In genomic region chr5:113147088-113147487, GRCh38 we compare ENCODE assay signal across 17 cellular contexts.
DNase-seq lines count a peak whose midpoint lies in the region; ATAC-seq and TF ChIP-seq lines count a peak whose summit lies in the region.
"Had no signal": no experiment of that assay in that cellular context is flagged by ENCODE, and none has a peak within 500 bp of the region (broad histone marks: within the 10 kb centered on the region; RNA-seq: fewer than 3 reads in every experiment).

No MANE protein-coding gene starts in this region.

- no peaks in the 10 kb centered on the region for H3K9me3 ChIP-seq in mesenchymal stem cell (ENCODE audit: control insufficient read depth, low read length)
- no peaks in the 10 kb centered on the region for H3K9me3 ChIP-seq in gastroesophageal sphincter
- no peaks in the 10 kb centered on the region for H3K9me3 ChIP-seq in testis
- H3K9me3 ChIP-seq: BLaER1 treated with 17β-estradiol and CSF1 and Interleukin-3, amounts not matched to agents 10 nM and 100 nM; colonic mucosa; lower lobe of right lung; pancreas had no signal

- H4K91ac ChIP-seq in mesenchymal stem cell (ENCODE audit: low read length): no peak overlapping the region

- no peak overlapping the region for H3K14ac ChIP-seq in mesenchymal stem cell (ENCODE audit: low read length in 2 of 2)

- peak; percentile 76 for DNase-seq in AG08395 (ENCODE audit: low spot score)
- DNase-seq in HFFc6: peak; percentile 78
- peak; percentile 79 for DNase-seq in brain microvascular endothelial cell
- peak; percentile 95 for DNase-seq in mesenchymal stem cell
- no peak for DNase-seq in activated CD4-positive, alpha-beta T cell treated with anti-CD3 and anti-CD28 coated beads, Interleukin-2, amount 10 ng/mL, durations not matched to agents 24 days and 14 days
- DNase-seq in activated CD4-positive, CD25-positive, alpha-beta regulatory T cell (lab: John Stamatoyannopoulos, UW): no peak
- no peak for DNase-seq in testis
- DNase-seq: activated CD4-positive, alpha-beta memory T cell treated with anti-CD3 and anti-CD28 coated beads for 36 hours; activated naive CD4-positive, alpha-beta T cell treated with anti-CD3 and anti-CD28 coated beads, Interleukin-2, amount 10 ng/mL, durations not matched to agents 7 days and 5 days; colonic mucosa; lower lobe of right lung; pancreas; stimulated activated CD4-positive, alpha-beta T cell treated with anti-CD3 and anti-CD28 coated beads, Interleukin-4, amount 100 ng/mL, for 24 hours; stimulated activated naive CD4-positive, alpha-beta T cell had no signal

- TF ChIP-seq CTCF in HFFc6 (IDR thresholded peaks at IDR 0.05) (no peak), brain microvascular endothelial cell (IDR thresholded peaks at IDR 0.05; ENCODE audit: low read depth, low read length, missing control alignments) (no peak), gastroesophageal sphincter (IDR thresholded peaks at IDR 0.05) (no peak), testis (IDR thresholded peaks at IDR 0.05) (no peak)

- peaks cover 13% of the 10 kb centered on the region for H3K79me1 ChIP-seq in mesenchymal stem cell (replicated peaks; ENCODE audit: low read length, poor library complexity, severe bottlenecking)

- no peak for TF ChIP-seq EP300 in gastroesophageal sphincter (IDR thresholded peaks at IDR 0.05)

- no peak overlapping the region for H3K23ac ChIP-seq in mesenchymal stem cell (ENCODE audit: low read length in 2 of 2)

- no peak overlapping the region for H2BK120ac ChIP-seq in mesenchymal stem cell (ENCODE audit: low read depth, low read length)

- H3K4me1 Mint-ChIP-seq in HFFc6 (ENCODE audit: low read depth): peaks cover 39% of the 10 kb centered on the region
- no peaks in the 10 kb centered on the region for H3K4me1 Mint-ChIP-seq in activated CD4-positive, alpha-beta T cell treated with anti-CD3 and anti-CD28 coated beads, Interleukin-2, amount 10 ng/mL, durations not matched to agents 24 days and 14 days
- H3K4me1 Mint-ChIP-seq: activated naive CD4-positive, alpha-beta T cell treated with anti-CD3 and anti-CD28 coated beads, Interleukin-2, amount 10 ng/mL, durations not matched to agents 7 days and 5 days had no signal

- no peak overlapping the region for H2BK5ac ChIP-seq in mesenchymal stem cell (ENCODE audit: low read depth, low read length, poor library complexity, severe bottlenecking)

- no peaks in the 10 kb centered on the region for H3K9me3 Mint-ChIP-seq in HFFc6
- no peaks in the 10 kb centered on the region for H3K9me3 Mint-ChIP-seq in activated CD4-positive, alpha-beta T cell treated with anti-CD3 and anti-CD28 coated beads, Interleukin-2, amount 10 ng/mL, durations not matched to agents 24 days and 14 days
- H3K9me3 Mint-ChIP-seq: activated CD4-positive, alpha-beta memory T cell treated with anti-CD3 and anti-CD28 coated beads for 36 hours; activated naive CD4-positive, alpha-beta T cell treated with anti-CD3 and anti-CD28 coated beads, Interleukin-2, amount 10 ng/mL, durations not matched to agents 7 days and 5 days had no signal

- H3K4me3 ChIP-seq in brain microvascular endothelial cell (ENCODE audit: low read depth, low read length) (no peak overlapping the region), mesenchymal stem cell (ENCODE audit: insufficient read depth in 1 of 2, low read depth in 1 of 2, low read length in 2 of 2) (no peak overlapping the region), gastroesophageal sphincter (no peak overlapping the region), testis (no peak overlapping the region)
- H3K4me3 ChIP-seq: BLaER1 treated with 17β-estradiol and CSF1 and Interleukin-3, amounts not matched to agents 10 nM and 100 nM; colonic mucosa; lower lobe of right lung; pancreas had no signal

- no peak overlapping the region for H2AFZ ChIP-seq in mesenchymal stem cell (ENCODE audit: low read depth, low read length)

- H2BK15ac ChIP-seq in mesenchymal stem cell (ENCODE audit: low read depth, poor library complexity, severe bottlenecking): no peak overlapping the region

- no peak overlapping the region for H4K8ac ChIP-seq in mesenchymal stem cell (ENCODE audit: low read length)

- H3K4me1 ChIP-seq in mesenchymal stem cell (ENCODE audit: control insufficient read depth, insufficient read depth, low read depth, low read length) (peaks cover 2% of the 10 kb centered on the region), gastroesophageal sphincter (no peaks in the 10 kb centered on the region), testis (peaks cover 4% of the 10 kb centered on the region)
- H3K4me1 ChIP-seq: BLaER1 treated with 17β-estradiol and CSF1 and Interleukin-3, amounts not matched to agents 10 nM and 100 nM; colonic mucosa; lower lobe of right lung; pancreas had no signal

- intact Hi-C loops in activated CD4-positive, alpha-beta T cell treated with anti-CD3 and anti-CD28 coated beads, Interleukin-2, amount 10 ng/mL, durations not matched to agents 24 days and 14 days (cut with micrococcal nuclease): no loop called here
- intact Hi-C loops in testis (cut with DNase I; ENCODE audit: low total_unique reads): no loop called here

- H3K4me2 ChIP-seq in mesenchymal stem cell (ENCODE audit: low read length, poor library complexity, severe bottlenecking): no peak overlapping the region
- H3K4me2 ChIP-seq: BLaER1 treated with 17β-estradiol and CSF1 and Interleukin-3, amounts not matched to agents 10 nM and 100 nM; KMS-11 had no signal

- TF ChIP-seq POLR2A in gastroesophageal sphincter (IDR thresholded peaks at IDR 0.05) (no peak), testis (IDR thresholded peaks at IDR 0.05) (no peak)

- no peak overlapping the region for H2BK12ac ChIP-seq in mesenchymal stem cell (ENCODE audit: low read length in 2 of 2)

- H3K4me3 Mint-ChIP-seq in HFFc6: no peak overlapping the region
- H3K4me3 Mint-ChIP-seq in activated CD4-positive, alpha-beta T cell treated with anti-CD3 and anti-CD28 coated beads, Interleukin-2, amount 10 ng/mL, durations not matched to agents 24 days and 14 days: no peak overlapping the region
- H3K4me3 Mint-ChIP-seq: activated CD4-positive, alpha-beta memory T cell treated with anti-CD3 and anti-CD28 coated beads for 36 hours; activated naive CD4-positive, alpha-beta T cell treated with anti-CD3 and anti-CD28 coated beads, Interleukin-2, amount 10 ng/mL, durations not matched to agents 7 days and 5 days had no signal

- peak overlapping the region; percentile 49 for H3K9ac ChIP-seq in mesenchymal stem cell (ENCODE audit: low read length)
- H3K9ac ChIP-seq: BLaER1 treated with 17β-estradiol and CSF1 and Interleukin-3, amounts not matched to agents 10 nM and 100 nM; KMS-11 had no signal

- H3K36me3 Mint-ChIP-seq in HFFc6 (ENCODE audit: low read depth): no peaks in the 10 kb centered on the region
- no peaks in the 10 kb centered on the region for H3K36me3 Mint-ChIP-seq in activated CD4-positive, alpha-beta T cell treated with anti-CD3 and anti-CD28 coated beads, Interleukin-2, amount 10 ng/mL, durations not matched to agents 24 days and 14 days (ENCODE audit: low read depth)
- H3K36me3 Mint-ChIP-seq: activated naive CD4-positive, alpha-beta T cell treated with anti-CD3 and anti-CD28 coated beads, Interleukin-2, amount 10 ng/mL, durations not matched to agents 7 days and 5 days had no signal

- H3K27me3 ChIP-seq in brain microvascular endothelial cell (replicated peaks): no peaks in the 10 kb centered on the region
- no peaks in the 10 kb centered on the region for H3K27me3 ChIP-seq in mesenchymal stem cell (ENCODE audit: control insufficient read depth in 1 of 2, insufficient read depth in 1 of 2, low read length in 2 of 2)
- H3K27me3 ChIP-seq in gastroesophageal sphincter: no peaks in the 10 kb centered on the region
- H3K27me3 ChIP-seq in testis: no peaks in the 10 kb centered on the region
- H3K27me3 ChIP-seq: BLaER1 treated with 17β-estradiol and CSF1 and Interleukin-3, amounts not matched to agents 10 nM and 100 nM; colonic mucosa; pancreas had no signal

- 0 out of 2 replicates have a peak, but pooled peaks cover 3% of the 10 kb centered on the region for H3K27me3 Mint-ChIP-seq in HFFc6 (ENCODE audit: insufficient read depth)
- peaks cover 4% of the 10 kb centered on the region for H3K27me3 Mint-ChIP-seq in activated CD4-positive, alpha-beta T cell treated with anti-CD3 and anti-CD28 coated beads, Interleukin-2, amount 10 ng/mL, durations not matched to agents 24 days and 14 days
- H3K27me3 Mint-ChIP-seq: activated CD4-positive, alpha-beta memory T cell treated with anti-CD3 and anti-CD28 coated beads for 36 hours had no signal

- ATAC-seq in gastroesophageal sphincter: no peak
- ATAC-seq: lower lobe of right lung had no signal

- H3K4ac ChIP-seq in mesenchymal stem cell (ENCODE audit: low read depth in 1 of 2, low read length in 2 of 2): no peak overlapping the region

- H3K18ac ChIP-seq in mesenchymal stem cell (ENCODE audit: low read depth in 1 of 2, low read length in 2 of 2): no peak overlapping the region

- H3K27ac Mint-ChIP-seq in HFFc6: no peak overlapping the region; the same call in 1 of the 2 replicates
- H3K27ac Mint-ChIP-seq in activated CD4-positive, alpha-beta T cell treated with anti-CD3 and anti-CD28 coated beads, Interleukin-2, amount 10 ng/mL, durations not matched to agents 24 days and 14 days: no peak overlapping the region
- H3K27ac Mint-ChIP-seq: activated CD4-positive, alpha-beta memory T cell treated with anti-CD3 and anti-CD28 coated beads for 36 hours; activated naive CD4-positive, alpha-beta T cell treated with anti-CD3 and anti-CD28 coated beads, Interleukin-2, amount 10 ng/mL, durations not matched to agents 7 days and 5 days had no signal

- no peak overlapping the region for H2AK5ac ChIP-seq in mesenchymal stem cell (ENCODE audit: low read length, severe bottlenecking)

- no peaks in the 10 kb centered on the region for H3K36me3 ChIP-seq in brain microvascular endothelial cell (replicated peaks)
- H3K36me3 ChIP-seq in mesenchymal stem cell (ENCODE audit: control insufficient read depth in 1 of 2, insufficient read depth in 2 of 2, low read depth in 1 of 2, low read length in 2 of 2): peaks cover 0 to 3% of the 10 kb centered on the region in 2 experiments
- peaks cover 0 to 5% of the 10 kb centered on the region in 2 donors for H3K36me3 ChIP-seq in gastroesophageal sphincter
- no peaks in the 10 kb centered on the region for H3K36me3 ChIP-seq in testis (ENCODE audit: low read depth, missing control alignments)
- H3K36me3 ChIP-seq: BLaER1 treated with 17β-estradiol and CSF1 and Interleukin-3, amounts not matched to agents 10 nM and 100 nM; colonic mucosa; lower lobe of right lung; pancreas had no signal

- peak overlapping the region; percentile 20 for H3K27ac ChIP-seq in brain microvascular endothelial cell
- H3K27ac ChIP-seq in mesenchymal stem cell (ENCODE audit: low read length, poor library complexity, severe bottlenecking): no peak overlapping the region
- H3K27ac ChIP-seq in gastroesophageal sphincter: no peak overlapping the region
- H3K27ac ChIP-seq in testis: no peak overlapping the region
- H3K27ac ChIP-seq: BLaER1 treated with 17β-estradiol and CSF1 and Interleukin-3, amounts not matched to agents 10 nM and 100 nM; colonic mucosa; KMS-11; lower lobe of right lung; pancreas had no signal

- WGBS in mesenchymal stem cell: 49% methylated on average over 4 of the region's 5 CpGs
- WGBS in gastroesophageal sphincter (ENCODE audit: low coverage in 1 of 2), 2 donors: 50 to 67% methylated on average over 2 to 5 of the region's 5 CpGs
- WGBS in testis, 2 donors: 67 to 77% methylated on average over 5 of the region's 5 CpGs

- in situ Hi-C loops in brain microvascular endothelial cell (cut with HindIII; ENCODE audit: low pct_ligation_motif_present, low sequenced_read_pairs): no loop called here

Comparison
In these comparisons a context has a peak if more than half of its experiments do, and no peak if none do; other contexts are left out.
1. DNase-seq: peak in AG08395 (single experiment), HFFc6 (single experiment), brain microvascular endothelial cell (single experiment) and mesenchymal stem cell (single experiment); none in activated CD4-positive, alpha-beta T cell treated with anti-CD3 and anti-CD28 coated beads, Interleukin-2, amount 10 ng/mL, durations not matched to agents 24 days and 14 days (single experiment), activated CD4-positive, CD25-positive, alpha-beta regulatory T cell (0 of 4) and testis (single experiment).